In the genomic region with DNA sequence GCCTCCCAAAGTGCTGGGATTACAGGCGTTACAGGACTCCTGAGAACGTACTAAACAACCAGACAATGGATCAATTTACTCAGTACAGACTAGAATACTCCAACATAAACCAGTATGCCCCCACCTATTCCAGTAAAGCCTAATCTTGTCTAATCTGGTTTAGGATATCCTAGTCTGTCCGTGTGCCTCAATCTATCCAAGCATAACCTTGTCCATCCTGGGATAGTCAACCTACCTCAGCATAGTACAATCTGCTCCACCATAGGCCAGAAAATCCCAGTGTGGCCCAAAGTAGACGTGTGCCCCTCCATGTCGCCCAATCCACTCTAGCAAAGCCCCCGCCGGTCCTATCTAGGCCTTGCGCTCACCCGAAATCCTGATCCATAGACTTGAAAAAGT, we compare ENCODE assay signal across 8 cellular contexts. TPM values are rescaled to one million over a fixed set of nuclear protein-coding genes. Genes with fewer than 3 reads are reported as not detected.
DNase-seq lines count a peak whose midpoint lies in the region; ATAC-seq and TF ChIP-seq lines count a peak whose summit lies in the region.

No MANE protein-coding gene starts in this region.

- peak overlapping the region; percentile 64 to 92 for H3K9ac ChIP-seq in duodenal mucosa (ENCODE audit: low read depth in 1 of 2, low read length in 2 of 2)

- peak; percentile 4 to 9 for ATAC-seq in naive thymus-derived CD8-positive, alpha-beta T cell
- no peak for ATAC-seq in GM19035 (IDR thresholded peaks at IDR 0.05; ENCODE audit: unreplicated experiment)
- ATAC-seq in GM18505 (IDR thresholded peaks at IDR 0.05; ENCODE audit: unreplicated experiment), result no peak

- TF ChIP-seq POLR2A in GM18505 (IDR thresholded peaks at IDR 0.05; ENCODE audit: borderline replicate concordance, extremely low read depth, insufficient read depth, insufficient read length), result no peak

- H3K36me3 Mint-ChIP-seq in Caco-2 (ENCODE audit: insufficient read depth, unreplicated experiment), result peaks cover 72% of the 10 kb centered on the region
- H3K36me3 Mint-ChIP-seq in naive thymus-derived CD8-positive, alpha-beta T cell, result peaks cover 0 to 41% (median 0%) of the 10 kb centered on the region in 3 donors

- H3K4me3 ChIP-seq in Caco-2 (ENCODE audit: low read depth, low read length) (peak overlapping the region; percentile 65), duodenal mucosa (ENCODE audit: low read depth in 1 of 2, low read length in 2 of 2) (peak overlapping the region; percentile 90 to 96)

- H3K36me3 ChIP-seq in Caco-2 (ENCODE audit: control insufficient read depth, insufficient read depth, low read length), result no peaks in the 10 kb centered on the region; the same call in none of the 2 replicates
- H3K36me3 ChIP-seq in duodenal mucosa (ENCODE audit: control insufficient read depth in 1 of 2, insufficient read depth in 2 of 2, low read length in 2 of 2), result peaks cover 15 to 38% of the 10 kb centered on the region in 2 donors

- H3K9me3 ChIP-seq in Caco-2 (no peaks in the 10 kb centered on the region), duodenal mucosa (ENCODE audit: control insufficient read depth in 1 of 2, low read length in 2 of 2) (no peaks in the 10 kb centered on the region)

- intact Hi-C loops in Caco-2 (cut with micrococcal nuclease; ENCODE audit: unreplicated experiment), result no loop called here
- intact Hi-C loops in posterior vena cava (cut with DNase I), result loop anchor here in 1 of 2 donors (5.0 kb wide), 1 partner anchor 914 kb away; no protein-coding TSS in a partner anchor

- CTCF ChIA-PET in Caco-2 (lab: Charles Lee), result interaction anchor here (0.9 kb wide), 1 partner anchor 13 kb away, joined by 3 read pairs; no protein-coding TSS in a partner anchor

- POLR2A ChIA-PET in Caco-2 (lab: Charles Lee), result interaction anchor here (0.6 to 1.2 kb wide), 2 partner anchors 14 to 1904 kb away, joined by 4 to 6 read pairs; partner anchors contain the start of genes ACADVL and DLG4
- POLR2A ChIA-PET in naive thymus-derived CD8-positive, alpha-beta T cell (lab: Charles Lee), result interaction anchor here (0.5 to 18.2 kb wide), 7 partner anchors 14 to 251 kb away, joined by 3 to 371 read pairs (median 5); partner anchors contain the start of genes ACADVL, ACAP1, CTDNEP1 and DLG4

- no peaks in the 10 kb centered on the region for H3K27me3 Mint-ChIP-seq in Caco-2 (ENCODE audit: insufficient read depth, unreplicated experiment)
- peaks cover 0 to 1% (median 0%) of the 10 kb centered on the region in 5 donors for H3K27me3 Mint-ChIP-seq in naive thymus-derived CD8-positive, alpha-beta T cell

- H3K4me1 ChIP-seq in Caco-2 (no peaks in the 10 kb centered on the region), duodenal mucosa (ENCODE audit: control insufficient read depth in 1 of 2, insufficient read depth in 2 of 2, low read length in 2 of 2) (peaks cover 39 to 45% of the 10 kb centered on the region in 2 donors)

- H3K4me3 Mint-ChIP-seq in Caco-2 (ENCODE audit: unreplicated experiment), result peak overlapping the region; percentile 93
- peak overlapping the region; percentile 89 to 95 (median 92) for H3K4me3 Mint-ChIP-seq in naive thymus-derived CD8-positive, alpha-beta T cell

- DNase-seq in Caco-2, result no peak
- peak; percentile 9 for DNase-seq in NCI-H526 treated with DMSO at 0.1 percent for 48 hours (lab: John Stamatoyannopoulos, UW)
- no peak for DNase-seq in naive thymus-derived CD8-positive, alpha-beta T cell
- DNase-seq in inferior parietal cortex (ENCODE audit: extremely low spot score), result no peak
- DNase-seq in posterior vena cava (ENCODE audit: low spot score), result no peak

- H3K9me3 Mint-ChIP-seq in Caco-2 (ENCODE audit: unreplicated experiment), result no peaks in the 10 kb centered on the region
- no peaks in the 10 kb centered on the region for H3K9me3 Mint-ChIP-seq in naive thymus-derived CD8-positive, alpha-beta T cell

- H3K4me1 Mint-ChIP-seq in Caco-2 (ENCODE audit: low read depth, unreplicated experiment), result peaks cover 13% of the 10 kb centered on the region
- H3K4me1 Mint-ChIP-seq in naive thymus-derived CD8-positive, alpha-beta T cell, result peaks cover 32 to 60% (median 51%) of the 10 kb centered on the region in 4 donors

- no TSS peak for BruUV-seq in Caco-2 (replicated peaks; lab: Mats Ljungman, UMichigan)

- H3K27ac Mint-ChIP-seq in Caco-2 (ENCODE audit: unreplicated experiment), result peak overlapping the region; percentile 85
- H3K27ac Mint-ChIP-seq in naive thymus-derived CD8-positive, alpha-beta T cell, result peak overlapping the region; percentile 76 to 99 (median 94)

- TF ChIP-seq CTCF in Caco-2 (IDR thresholded peaks at IDR 0.05; ENCODE audit: insufficient read depth in 1 of 2, low read depth in 1 of 2, low read length in 1 of 2, severe bottlenecking in 1 of 2, unreplicated experiment in 1 of 2), result no peak

- H3K27me3 ChIP-seq in Caco-2 (replicated peaks; ENCODE audit: control insufficient read depth, insufficient read depth, low read length) (no peaks in the 10 kb centered on the region), duodenal mucosa (ENCODE audit: control insufficient read depth in 1 of 2, insufficient read depth in 2 of 2, low read length in 2 of 2) (no peaks in the 10 kb centered on the region)

- H3K27ac ChIP-seq in duodenal mucosa (ENCODE audit: low read depth, low read length), result peak overlapping the region; percentile 86

RNA-seq across cellular contexts. Expression of gene DVL2, which starts 0.6 kb away (rescaled TPM):
- total RNA-seq in Caco-2 (2022) (38.3 and 41.3 TPM in 2 replicates), posterior vena cava (10 to 100 TPM; 21.9 to 26.7 TPM)
- total RNA-seq in naive thymus-derived CD8-positive, alpha-beta T cell, result 10 to 100 TPM; 80.7 to 81.5 TPM
- 10 to 100 TPM; 19.3 to 26.5 (median 19.3) TPM for polyA plus RNA-seq in naive thymus-derived CD8-positive, alpha-beta T cell

RNA-seq across cellular contexts. Expression of gene PHF23, which starts 5.6 kb away (rescaled TPM):
- total RNA-seq in Caco-2 (2022) (20.5 and 20.6 TPM in 2 replicates), posterior vena cava (10 to 100 TPM; 20.4 to 27.5 TPM)
- 10 to 100 TPM; 49.9 to 53.9 TPM for total RNA-seq in naive thymus-derived CD8-positive, alpha-beta T cell
- polyA plus RNA-seq in naive thymus-derived CD8-positive, alpha-beta T cell, result 10 to 100 TPM; 18.1 to 35.7 (median 22.2) TPM

RNA-seq across cellular contexts. Expression of gene GABARAP, which starts 8.5 kb away (rescaled TPM):
- total RNA-seq in Caco-2 (2022) (129 and 140 TPM in 2 replicates), posterior vena cava (100 to 1,000 TPM; 341 to 405 TPM)
- 100 to 1,000 TPM; 268 to 280 TPM for total RNA-seq in naive thymus-derived CD8-positive, alpha-beta T cell
- 100 to 1,000 TPM; 799 to 964 (median 817) TPM for polyA plus RNA-seq in naive thymus-derived CD8-positive, alpha-beta T cell

RNA-seq across cellular contexts. Expression of gene ACADVL, which starts 14.0 kb away (rescaled TPM):
- total RNA-seq in Caco-2 (2022), result 133 and 164 TPM in 2 replicates
- total RNA-seq in naive thymus-derived CD8-positive, alpha-beta T cell, result 100 to 1,000 TPM; 402 TPM
- 10 to 100 TPM; 78.8 to 91.2 (median 85.2) TPM for polyA plus RNA-seq in naive thymus-derived CD8-positive, alpha-beta T cell
- 100 to 1,000 TPM; 444 to 567 TPM for total RNA-seq in posterior vena cava

RNA-seq across cellular contexts. Expression of gene DLG4, which starts 14.1 kb away (rescaled TPM):
- total RNA-seq in Caco-2 (2022), result 0.98 and 1.8 TPM in 2 replicates
- 10 to 100 TPM in 1 of 2 experiments, 1 to 10 TPM in 1; 8.4 to 10.2 TPM for total RNA-seq in naive thymus-derived CD8-positive, alpha-beta T cell
- polyA plus RNA-seq in naive thymus-derived CD8-positive, alpha-beta T cell, result under 1 TPM; 0.24 to 0.62 (median 0.33) TPM
- 10 to 100 TPM; 20.8 to 21.2 TPM for total RNA-seq in posterior vena cava

Comparison
In these comparisons a context has a peak if more than half of its experiments do, and no peak if none do; other contexts are left out.
1. ATAC-seq: peak in naive thymus-derived CD8-positive, alpha-beta T cell (2 of 2); none in GM19035 (single experiment) and GM18505 (single experiment).